15 cellular contexts compared by ENCODE assay signal in genomic region chr1:84435159-84435558, GRCh38. TPM values are rescaled to one million over a fixed set of nuclear protein-coding genes. Genes with fewer than 3 reads are reported as not detected.
A peak's percentile ranks its signal among the peaks of the same experiment; 100 is the strongest.
DNase-seq lines count a peak whose midpoint lies in the region; ATAC-seq and TF ChIP-seq lines count a peak whose summit lies in the region.
"Had no signal": no experiment of that assay in that cellular context is flagged by ENCODE, and none has a peak within 500 bp of the region (broad histone marks: within the 10 kb centered on the region; RNA-seq: fewer than 3 reads in every experiment).

No MANE protein-coding gene starts in this region.

- 0 to 3% (median 0%) methylated on average over 2 of the region's 2 CpGs for WGBS in spleen, 5 donors
- WGBS in ovary, 3 donors: 0% methylated on average over 2 of the region's 2 CpGs

- no peaks in the 10 kb centered on the region for H3K27me3 Mint-ChIP-seq in activated naive CD4-positive, alpha-beta T cell treated with anti-CD3 and anti-CD28 coated beads, Interleukin-2, amount 10 ng/mL, durations not matched to agents 7 days and 5 days
- no peaks in the 10 kb centered on the region for H3K27me3 Mint-ChIP-seq in endothelial cell (ENCODE audit: unreplicated experiment)

- TF ChIP-seq CTCF in spleen (IDR thresholded peaks at IDR 0.05 in 8 of 11, conservative IDR thresholded peaks at IDR 0.05 in 3 of 11) (no peak), endothelial cell (IDR thresholded peaks at IDR 0.05; ENCODE audit: unreplicated experiment) (no peak), ovary (IDR thresholded peaks at IDR 0.05) (no peak), Peyer's patch (IDR thresholded peaks at IDR 0.05) (no peak)

- H3K9me3 ChIP-seq in SJSA1 (replicated peaks) (no peaks in the 10 kb centered on the region), spleen (peaks cover 0 to 4% (median 1%) of the 10 kb centered on the region in 8 donors), ovary (no peaks in the 10 kb centered on the region), Peyer's patch (no peaks in the 10 kb centered on the region)
- H3K9me3 ChIP-seq: adrenal gland had no signal

- CTCF ChIA-PET in activated naive CD4-positive, alpha-beta T cell treated with anti-CD3 and anti-CD28 coated beads, Interleukin-2, amount 10 ng/mL, durations not matched to agents 7 days and 5 days (lab: Charles Lee): interaction anchor here (1.1 to 3.6 kb wide), 6 partner anchors 138 to 344 kb away, joined by 3 to 54 read pairs (median 7); partner anchors contain the start of gene PRKACB

- H3K36me3 Mint-ChIP-seq in activated naive CD4-positive, alpha-beta T cell treated with anti-CD3 and anti-CD28 coated beads, Interleukin-2, amount 50 U/mL, for 72 hours: no peaks in the 10 kb centered on the region
- no peaks in the 10 kb centered on the region for H3K36me3 Mint-ChIP-seq in activated naive CD4-positive, alpha-beta T cell treated with anti-CD3 and anti-CD28 coated beads, Interleukin-2, amount 10 ng/mL, durations not matched to agents 7 days and 5 days
- H3K36me3 Mint-ChIP-seq in endothelial cell (ENCODE audit: low read depth, unreplicated experiment): no peaks in the 10 kb centered on the region

- no peaks in the 10 kb centered on the region for H3K36me3 ChIP-seq in SJSA1
- no peaks in the 10 kb centered on the region for H3K36me3 ChIP-seq in spleen
- no peaks in the 10 kb centered on the region for H3K36me3 ChIP-seq in ovary
- H3K36me3 ChIP-seq in Peyer's patch: no peaks in the 10 kb centered on the region
- H3K36me3 ChIP-seq: adrenal gland had no signal

- H3K4me1 ChIP-seq in SJSA1 (replicated peaks) (peaks cover 20% of the 10 kb centered on the region), spleen (peaks cover 13 to 53% (median 43%) of the 10 kb centered on the region in 6 donors), ovary (ENCODE audit: insufficient read depth) (no peaks in the 10 kb centered on the region), Peyer's patch (no peaks in the 10 kb centered on the region)

- TF ChIP-seq EP300 in ovary (IDR thresholded peaks at IDR 0.05): no peak

- H3K27me3 ChIP-seq in SJSA1 (replicated peaks): no peaks in the 10 kb centered on the region
- H3K27me3 ChIP-seq in spleen (replicated peaks in 1 of 7): no peaks in the 10 kb centered on the region
- no peaks in the 10 kb centered on the region for H3K27me3 ChIP-seq in ovary
- no peaks in the 10 kb centered on the region for H3K27me3 ChIP-seq in Peyer's patch
- H3K27me3 ChIP-seq: adrenal gland had no signal

- H3K4me3 ChIP-seq in SJSA1 (no peak overlapping the region), spleen (peak overlapping the region in 1 of 8 donors; percentile 14), ovary (no peak overlapping the region), Peyer's patch (no peak overlapping the region)
- H3K4me3 ChIP-seq: adrenal gland had no signal

- H3K27ac Mint-ChIP-seq in activated naive CD4-positive, alpha-beta T cell treated with anti-CD3 and anti-CD28 coated beads, Interleukin-2, amount 50 U/mL, for 72 hours: no peak overlapping the region
- no peak overlapping the region for H3K27ac Mint-ChIP-seq in activated naive CD4-positive, alpha-beta T cell treated with anti-CD3 and anti-CD28 coated beads, Interleukin-2, amount 10 ng/mL, durations not matched to agents 7 days and 5 days
- no peak overlapping the region for H3K27ac Mint-ChIP-seq in endothelial cell (ENCODE audit: unreplicated experiment)
- H3K27ac Mint-ChIP-seq: nephron progenitor cell had no signal

- H3K4me1 Mint-ChIP-seq in activated naive CD4-positive, alpha-beta T cell treated with anti-CD3 and anti-CD28 coated beads, Interleukin-2, amount 10 ng/mL, durations not matched to agents 7 days and 5 days: peaks cover 10% of the 10 kb centered on the region
- no peaks in the 10 kb centered on the region for H3K4me1 Mint-ChIP-seq in endothelial cell (ENCODE audit: unreplicated experiment)

- no peak overlapping the region for H3K4me3 Mint-ChIP-seq in activated naive CD4-positive, alpha-beta T cell treated with anti-CD3 and anti-CD28 coated beads, Interleukin-2, amount 10 ng/mL, durations not matched to agents 7 days and 5 days
- H3K4me3 Mint-ChIP-seq in endothelial cell (ENCODE audit: unreplicated experiment): no peak overlapping the region
- H3K4me3 Mint-ChIP-seq: nephron progenitor cell had no signal

- TF ChIP-seq POLR2A in spleen (IDR thresholded peaks at IDR 0.05): no peak
- no peak for TF ChIP-seq POLR2A in ovary (IDR thresholded peaks at IDR 0.05)
- TF ChIP-seq POLR2A in Peyer's patch (IDR thresholded peaks at IDR 0.05): no peak

- peaks cover 0 to 4% of the 10 kb centered on the region in 2 donors for H3K9me3 Mint-ChIP-seq in activated naive CD4-positive, alpha-beta T cell treated with anti-CD3 and anti-CD28 coated beads, Interleukin-2, amount 50 U/mL, for 72 hours
- H3K9me3 Mint-ChIP-seq in activated naive CD4-positive, alpha-beta T cell treated with anti-CD3 and anti-CD28 coated beads, Interleukin-2, amount 10 ng/mL, durations not matched to agents 7 days and 5 days: no peaks in the 10 kb centered on the region
- H3K9me3 Mint-ChIP-seq in endothelial cell (ENCODE audit: unreplicated experiment): no peaks in the 10 kb centered on the region

- H3K27ac ChIP-seq in SJSA1: peak overlapping the region; percentile 4; the same call in 1 of the 2 replicates
- peak overlapping the region; percentile 40 to 75 (median 62) for H3K27ac ChIP-seq in spleen
- H3K27ac ChIP-seq in ovary: no peak overlapping the region
- H3K27ac ChIP-seq in Peyer's patch: peak overlapping the region in 2 of 4 donors; percentile 43 to 46

- intact Hi-C loops in spleen (cut with DNase I; ENCODE audit: low total_unique reads): loop anchor here (10.0 kb wide), 1 partner anchor 320 kb away; no protein-coding TSS in a partner anchor
- intact Hi-C loops in ovary (cut with DNase I): loop anchor here in 1 of 4 donors (10.0 kb wide), 1 partner anchor 510 kb away; no protein-coding TSS in a partner anchor

- peak; percentile 19 to 30 for ATAC-seq in activated naive CD4-positive, alpha-beta T cell treated with anti-CD3 and anti-CD28 coated beads, Interleukin-2, amount 50 U/mL, for 72 hours
- peak; percentile 38 for ATAC-seq in HG03066 (IDR thresholded peaks at IDR 0.05; ENCODE audit: low read depth, unreplicated experiment)

- no peak for DNase-seq in activated naive CD4-positive, alpha-beta T cell treated with anti-CD3 and anti-CD28 coated beads, Interleukin-2, amount 50 U/mL, for 72 hours (ENCODE audit: low spot score in 2 of 2)
- no peak for DNase-seq in activated naive CD4-positive, alpha-beta T cell treated with anti-CD3 and anti-CD28 coated beads, Interleukin-2, amount 10 ng/mL, durations not matched to agents 7 days and 5 days
- DNase-seq in SJSA1 (ENCODE audit: low read depth in 1 of 2, low spot score in 2 of 2) (no peak), spleen (no peak), endothelial cell (ENCODE audit: low spot score) (no peak), ovary (no peak), Peyer's patch (no peak)
- DNase-seq: activated CD4-positive, alpha-beta T cell treated with anti-CD3 and anti-CD28 coated beads, Interleukin-2, amount 50 U/mL, for 1 hour; adrenal gland; NCI-H187; nephron progenitor cell; Right ventricle myocardium superior; stimulated activated CD4-positive, alpha-beta T cell treated with anti-CD3 and anti-CD28 coated beads, Interleukin-2, amount 100 ng/mL, for 48 hours; substantia nigra had no signal

RNA-seq across cellular contexts. Expression of gene DNASE2B, which starts 36.9 kb away (rescaled TPM):
- total RNA-seq in activated naive CD4-positive, alpha-beta T cell treated with anti-CD3 and anti-CD28 coated beads, Interleukin-2, amount 50 U/mL, for 72 hours: not detected
- total RNA-seq in SJSA1 (2014; rRNA removed; shearing (Covaris generic)): not detected in 2 replicates
- total RNA-seq in spleen (1 to 10 TPM in 1 of 7 donors, under 1 TPM in 4, not detected in 2; 0.32 to 1.7 (median 0.57) TPM), endothelial cell (ENCODE audit: unreplicated experiment) (not detected), ovary (1 to 10 TPM in 1 of 7 donors, under 1 TPM in 1, not detected in 5; 0.57 to 1.6 TPM), Peyer's patch (not detected)
- polyA plus RNA-seq in spleen (1 to 10 TPM in 1 of 3 donors, under 1 TPM in 2; 0.13 to 4.6 (median 0.36) TPM), ovary (1 to 10 TPM in 1 of 2 donors, not detected in 1; 1.2 TPM)
- total RNA-seq: Right ventricle myocardium superior had no signal

RNA-seq across cellular contexts. Expression of gene RPF1, which starts 43.9 kb away (rescaled TPM):
- 10 to 100 TPM; 44.6 to 62.5 TPM for total RNA-seq in activated naive CD4-positive, alpha-beta T cell treated with anti-CD3 and anti-CD28 coated beads, Interleukin-2, amount 50 U/mL, for 72 hours
- 49.9 and 80.0 TPM in 2 replicates for total RNA-seq in SJSA1 (2014; rRNA removed; shearing (Covaris generic))
- total RNA-seq in spleen: 10 to 100 TPM; 22.4 to 54.8 (median 26.5) TPM
- polyA plus RNA-seq in spleen: 10 to 100 TPM; 28.7 to 38.1 (median 29.8) TPM
- 18.4 TPM for total RNA-seq in endothelial cell (ENCODE audit: unreplicated experiment)
- total RNA-seq in ovary: 10 to 100 TPM; 19.5 to 28.0 (median 24.8) TPM
- polyA plus RNA-seq in ovary: 10 to 100 TPM; 27.8 to 35.2 TPM
- total RNA-seq in Peyer's patch: 10 to 100 TPM; 12.1 to 37.1 (median 18.4) TPM

Comparison
In these comparisons a context has a peak if more than half of its experiments do, and no peak if none do; other contexts are left out.
1. H3K27ac ChIP-seq: peak in SJSA1 (single experiment) and spleen (8 of 8); none in ovary (0 of 2).